8 cellular contexts compared by ENCODE assay signal in the genomic region with DNA sequence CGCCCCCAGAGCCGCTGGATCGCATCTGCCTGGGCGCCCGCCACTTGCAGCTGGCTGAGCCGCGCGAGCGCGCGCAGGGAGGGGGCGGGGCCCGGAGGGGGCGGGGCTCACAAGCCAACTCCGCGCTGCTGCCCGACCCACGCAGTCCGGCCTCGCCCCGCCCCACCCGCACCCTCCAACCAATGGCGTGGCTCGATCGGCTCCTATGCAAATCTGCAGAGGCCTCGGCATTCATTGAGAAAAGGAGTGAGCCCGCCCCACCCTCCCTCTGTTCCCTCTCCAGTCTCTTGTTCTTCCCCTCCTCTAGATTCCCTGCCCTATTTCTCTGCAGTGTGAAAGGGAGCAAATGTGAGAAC. TPM values are rescaled to one million over a fixed set of nuclear protein-coding genes. Genes with fewer than 3 reads are reported as not detected.
DNase-seq lines count a peak whose midpoint lies in the region; ATAC-seq and TF ChIP-seq lines count a peak whose summit lies in the region.

Gene ALK (minus strand): TSS at position 27 of the 356 bp plus-strand sequence. CDS start 927 bp downstream, outside the sequence.

- peaks cover 42% of the 10 kb centered on the region for H3K27me3 Mint-ChIP-seq in activated T-helper 2 cell treated with anti-CD3 and anti-CD28 coated beads, Interferon-gamma antibody, Interleukin-2, Interleukin-4, amounts not matched to agents 10 μg/mL and 5 μg/mL and 100 μg/mL, durations not matched to agents 14 hours and 24 hours and 36 hours (ENCODE audit: low read depth)
- H3K27me3 Mint-ChIP-seq in natural killer cell treated with Interleukin-12 subunit alpha and Interleukin-12 subunit beta and Interleukin-15 and Interleukin-18, amount 100 ng/mL, for 72 hours, result peaks cover 46 to 65% of the 10 kb centered on the region in 2 donors
- peaks cover 79% of the 10 kb centered on the region for H3K27me3 Mint-ChIP-seq in stimulated activated naive CD8-positive, alpha-beta T cell treated with anti-CD3 and anti-CD28 coated beads, Interleukin-15, amount 100 ng/mL, for 72 hours

- peak; percentile 88 to 91 for ATAC-seq in natural killer cell treated with Interleukin-12 subunit alpha and Interleukin-12 subunit beta and Interleukin-15 and Interleukin-18, amount 100 ng/mL, for 72 hours
- ATAC-seq in stimulated activated naive CD8-positive, alpha-beta T cell treated with anti-CD3 and anti-CD28 coated beads, Interleukin-15, amount 100 ng/mL, for 72 hours, result peak; percentile 77

- intact Hi-C loops in activated T-helper 2 cell treated with anti-CD3 and anti-CD28 coated beads, Interferon-gamma antibody, Interleukin-2, Interleukin-4, amounts not matched to agents 10 μg/mL and 5 μg/mL and 100 μg/mL, durations not matched to agents 14 hours and 24 hours and 36 hours (cut with micrococcal nuclease), result no loop called here

- no peak within 1 kb of the TSS for H3K4me3 Mint-ChIP-seq in activated T-helper 2 cell treated with anti-CD3 and anti-CD28 coated beads, Interferon-gamma antibody, Interleukin-2, Interleukin-4, amounts not matched to agents 10 μg/mL and 5 μg/mL and 100 μg/mL, durations not matched to agents 14 hours and 24 hours and 36 hours (ENCODE audit: low read depth)
- H3K4me3 Mint-ChIP-seq in natural killer cell treated with Interleukin-12 subunit alpha and Interleukin-12 subunit beta and Interleukin-15 and Interleukin-18, amount 100 ng/mL, for 72 hours, result peak within 1 kb of the TSS; percentile 47
- peak within 1 kb of the TSS; percentile 65 to 72 for H3K4me3 Mint-ChIP-seq in stimulated activated naive CD8-positive, alpha-beta T cell treated with anti-CD3 and anti-CD28 coated beads, Interleukin-15, amount 100 ng/mL, for 72 hours

- no peaks in the 10 kb centered on the region for H3K9me3 Mint-ChIP-seq in activated T-helper 2 cell treated with anti-CD3 and anti-CD28 coated beads, Interferon-gamma antibody, Interleukin-2, Interleukin-4, amounts not matched to agents 10 μg/mL and 5 μg/mL and 100 μg/mL, durations not matched to agents 14 hours and 24 hours and 36 hours
- H3K9me3 Mint-ChIP-seq in natural killer cell treated with Interleukin-12 subunit alpha and Interleukin-12 subunit beta and Interleukin-15 and Interleukin-18, amount 100 ng/mL, for 72 hours, result no peaks in the 10 kb centered on the region
- no peaks in the 10 kb centered on the region for H3K9me3 Mint-ChIP-seq in stimulated activated naive CD8-positive, alpha-beta T cell treated with anti-CD3 and anti-CD28 coated beads, Interleukin-15, amount 100 ng/mL, for 72 hours

- no peaks in the 10 kb centered on the region for H3K4me1 Mint-ChIP-seq in activated T-helper 2 cell treated with anti-CD3 and anti-CD28 coated beads, Interferon-gamma antibody, Interleukin-2, Interleukin-4, amounts not matched to agents 10 μg/mL and 5 μg/mL and 100 μg/mL, durations not matched to agents 14 hours and 24 hours and 36 hours (ENCODE audit: low read depth)
- peaks cover 0 to 4% of the 10 kb centered on the region in 2 donors for H3K4me1 Mint-ChIP-seq in natural killer cell treated with Interleukin-12 subunit alpha and Interleukin-12 subunit beta and Interleukin-15 and Interleukin-18, amount 100 ng/mL, for 72 hours (ENCODE audit: low read depth in 2 of 2)
- H3K4me1 Mint-ChIP-seq in stimulated activated naive CD8-positive, alpha-beta T cell treated with anti-CD3 and anti-CD28 coated beads, Interleukin-15, amount 100 ng/mL, for 72 hours, result peaks cover 13% of the 10 kb centered on the region

- no peak for TF ChIP-seq CTCF in fibroblast of pulmonary artery (IDR thresholded peaks at IDR 0.05; ENCODE audit: low read length, missing control alignments)

- H3K36me3 Mint-ChIP-seq in activated T-helper 2 cell treated with anti-CD3 and anti-CD28 coated beads, Interferon-gamma antibody, Interleukin-2, Interleukin-4, amounts not matched to agents 10 μg/mL and 5 μg/mL and 100 μg/mL, durations not matched to agents 14 hours and 24 hours and 36 hours (ENCODE audit: low read depth), result no peaks in the 10 kb centered on the region
- H3K36me3 Mint-ChIP-seq in natural killer cell treated with Interleukin-12 subunit alpha and Interleukin-12 subunit beta and Interleukin-15 and Interleukin-18, amount 100 ng/mL, for 72 hours, result peaks cover 6% of the 10 kb centered on the region

- DNase-seq in CD1c-positive myeloid dendritic cell (ENCODE audit: extremely low spot score) (peak; percentile 68), HS-5 (ENCODE audit: low read depth) (peak; percentile 53), NOMO-1 treated with dmso at 0.1 percent for 144 hours (lab: John Stamatoyannopoulos, UW; ENCODE audit: unreplicated experiment) (peak; percentile 64), fibroblast of pulmonary artery (ENCODE audit: low read depth) (peak; percentile 69), retina (no peak)
- peak; percentile 41 for DNase-seq in activated T-helper 2 cell treated with anti-CD3 and anti-CD28 coated beads, Interferon-gamma antibody, Interleukin-2, Interleukin-4, amounts not matched to agents 10 μg/mL and 5 μg/mL and 100 μg/mL, durations not matched to agents 14 hours and 24 hours and 36 hours (ENCODE audit: low spot score)
- DNase-seq in natural killer cell treated with Interleukin-12 subunit alpha and Interleukin-12 subunit beta and Interleukin-15 and Interleukin-18, amount 100 ng/mL, for 72 hours (ENCODE audit: low spot score), result no peak
- DNase-seq in stimulated activated naive CD8-positive, alpha-beta T cell treated with anti-CD3 and anti-CD28 coated beads, Interleukin-15, amount 100 ng/mL, for 72 hours, result peak; percentile 44 to 45

- H3K4me3 ChIP-seq in fibroblast of pulmonary artery (replicated peaks; ENCODE audit: low read depth, low read length), result no peak within 1 kb of the TSS

- no peak within 1 kb of the TSS for H3K27ac Mint-ChIP-seq in activated T-helper 2 cell treated with anti-CD3 and anti-CD28 coated beads, Interferon-gamma antibody, Interleukin-2, Interleukin-4, amounts not matched to agents 10 μg/mL and 5 μg/mL and 100 μg/mL, durations not matched to agents 14 hours and 24 hours and 36 hours
- no peak within 1 kb of the TSS for H3K27ac Mint-ChIP-seq in natural killer cell treated with Interleukin-12 subunit alpha and Interleukin-12 subunit beta and Interleukin-15 and Interleukin-18, amount 100 ng/mL, for 72 hours
- H3K27ac Mint-ChIP-seq in stimulated activated naive CD8-positive, alpha-beta T cell treated with anti-CD3 and anti-CD28 coated beads, Interleukin-15, amount 100 ng/mL, for 72 hours, result no peak within 1 kb of the TSS

RNA-seq across cellular contexts. Expression of gene ALK, which starts in this region (rescaled TPM):
- not detected in 2 replicates for total RNA-seq in activated T-helper 2 cell treated with anti-CD3 and anti-CD28 coated beads, Interferon-gamma antibody, Interleukin-2, Interleukin-4, amounts not matched to agents 10 μg/mL and 5 μg/mL and 100 μg/mL, durations not matched to agents 14 hours and 24 hours and 36 hours
- total RNA-seq in natural killer cell treated with Interleukin-12 subunit alpha and Interleukin-12 subunit beta and Interleukin-15 and Interleukin-18, amount 100 ng/mL, for 72 hours, result not detected

Comparison
In these comparisons a context has a peak if more than half of its experiments do, and no peak if none do; other contexts are left out.
1. Peak in DNase-seq in activated T-helper 2 cell treated with anti-CD3 and anti-CD28 coated beads, Interferon-gamma antibody, Interleukin-2, Interleukin-4, amounts not matched to agents 10 μg/mL and 5 μg/mL and 100 μg/mL, durations not matched to agents 14 hours and 24 hours and 36 hours; RNA of the gene not detected or under 1 TPM.
2. Peak in ATAC-seq in natural killer cell treated with Interleukin-12 subunit alpha and Interleukin-12 subunit beta and Interleukin-15 and Interleukin-18, amount 100 ng/mL, for 72 hours; RNA of the gene not detected or under 1 TPM.
3. DNase-seq: peak in CD1c-positive myeloid dendritic cell (single experiment), HS-5 (single experiment), NOMO-1 treated with dmso at 0.1 percent for 144 hours (single experiment), fibroblast of pulmonary artery (single experiment) and stimulated activated naive CD8-positive, alpha-beta T cell treated with anti-CD3 and anti-CD28 coated beads, Interleukin-15, amount 100 ng/mL, for 72 hours (2 of 2); none in natural killer cell treated with Interleukin-12 subunit alpha and Interleukin-12 subunit beta and Interleukin-15 and Interleukin-18, amount 100 ng/mL, for 72 hours (single experiment) and retina (single experiment).